ENCODE assay signal across 1 cellular context in the genomic region with DNA sequence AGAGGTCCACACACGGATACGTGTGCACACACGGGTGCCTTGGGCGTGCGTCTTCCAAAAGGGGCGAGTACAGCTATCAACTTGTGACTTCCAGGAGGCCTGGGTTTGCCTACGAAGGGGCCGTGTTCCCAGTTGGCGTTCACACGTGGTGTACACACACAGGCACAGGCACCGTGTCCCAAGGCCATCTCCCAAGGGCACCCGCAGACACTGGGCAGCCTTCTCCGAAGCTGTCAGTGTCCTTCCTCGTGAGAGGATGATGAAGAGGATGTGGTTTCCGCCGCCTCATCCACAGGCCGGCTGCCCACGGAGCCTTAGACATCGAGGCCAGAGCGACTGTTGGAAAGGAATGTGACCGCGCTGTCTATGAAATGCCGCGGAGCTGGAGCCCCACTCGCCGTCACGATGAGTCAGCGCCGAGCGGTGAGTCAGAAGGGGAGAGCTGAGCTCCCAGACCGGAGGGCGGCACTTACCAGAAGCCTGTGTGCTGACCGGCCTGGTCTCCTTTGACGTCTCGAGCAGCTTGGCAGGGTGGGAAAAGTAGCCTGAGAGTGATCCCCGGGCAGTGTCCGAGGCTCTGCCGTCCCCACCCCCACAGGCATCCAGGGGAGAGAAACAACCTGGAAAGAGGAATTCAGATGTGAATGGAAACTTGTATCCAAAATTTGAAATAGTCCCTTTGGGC.
TF ChIP-seq lines count a peak whose summit lies in the region.

No MANE protein-coding gene starts in this region.

TF ChIP-seq in HepG2, 621 proteins besides CTCF, POLR2A, EP300 and RAD21 (continued from another document):
- TF ChIP-seq ATF7-NPFF (CRISPR knock-in tag; IDR thresholded peaks at IDR 0.05; ENCODE audit: low read depth): no peak
- TF ChIP-seq, protein P1, sequence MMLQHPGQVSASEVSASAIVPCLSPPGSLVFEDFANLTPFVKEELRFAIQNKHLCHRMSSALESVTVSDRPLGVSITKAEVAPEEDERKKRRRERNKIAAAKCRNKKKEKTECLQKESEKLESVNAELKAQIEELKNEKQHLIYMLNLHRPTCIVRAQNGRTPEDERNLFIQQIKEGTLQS (CRISPR knock-in tag; IDR thresholded peaks at IDR 0.05): peak; percentile 82
- TF ChIP-seq PRMT3 (CRISPR knock-in tag; IDR thresholded peaks at IDR 0.05; ENCODE audit: borderline replicate concordance, low read depth): no peak
- no peak for TF ChIP-seq RBAK (CRISPR knock-in tag; IDR thresholded peaks at IDR 0.05)
- peak; percentile 40; the same call in 1 of the 2 replicates for TF ChIP-seq BCL6 (CRISPR knock-in tag; IDR thresholded peaks at IDR 0.05)
- no peak for TF ChIP-seq RCOR2 (CRISPR knock-in tag; IDR thresholded peaks at IDR 0.05)
- no peak for TF ChIP-seq CHD4 (IDR thresholded peaks at IDR 0.05; ENCODE audit: borderline replicate concordance, low read length)
- no peak for TF ChIP-seq ZFP90 (CRISPR knock-in tag; IDR thresholded peaks at IDR 0.05; ENCODE audit: borderline replicate concordance)
- no peak for TF ChIP-seq RORA (CRISPR knock-in tag; IDR thresholded peaks at IDR 0.05)
- TF ChIP-seq CHD2 (IDR thresholded peaks at IDR 0.05; ENCODE audit: low read depth, low read length): no peak
- TF ChIP-seq, protein P2, sequence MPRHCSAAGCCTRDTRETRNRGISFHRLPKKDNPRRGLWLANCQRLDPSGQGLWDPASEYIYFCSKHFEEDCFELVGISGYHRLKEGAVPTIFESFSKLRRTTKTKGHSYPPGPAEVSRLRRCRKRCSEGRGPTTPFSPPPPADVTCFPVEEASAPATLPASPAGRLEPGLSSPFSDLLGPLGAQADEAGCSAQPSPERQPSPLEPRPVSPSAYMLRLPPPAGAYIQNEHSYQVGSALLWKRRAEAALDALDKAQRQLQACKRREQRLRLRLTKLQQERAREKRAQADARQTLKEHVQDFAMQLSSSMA (CRISPR knock-in tag; IDR thresholded peaks at IDR 0.05): no peak
